Comparison of ENCODE assay signal across 13 cellular contexts in genomic region chr22:38938925-38939324, GRCh38. TPM values are rescaled to one million over a fixed set of nuclear protein-coding genes. Genes with fewer than 3 reads are reported as not detected.
DNase-seq lines count a peak whose midpoint lies in the region; ATAC-seq and TF ChIP-seq lines count a peak whose summit lies in the region.
"Had no signal": no experiment of that assay in that cellular context is flagged by ENCODE, and none has a peak within 500 bp of the region (broad histone marks: within the 10 kb centered on the region; RNA-seq: fewer than 3 reads in every experiment).

No MANE protein-coding gene starts in this region.

- H3K9me3 Mint-ChIP-seq in activated CD8-positive, alpha-beta memory T cell treated with anti-CD3 and anti-CD28 coated beads, Interleukin-2, amount 10 ng/mL, durations not matched to agents 7 days and 5 days (ENCODE audit: low read depth), result no peaks in the 10 kb centered on the region
- H3K9me3 Mint-ChIP-seq in WTC11 (no peaks in the 10 kb centered on the region), nephron (peaks cover 4% of the 10 kb centered on the region)
- H3K9me3 Mint-ChIP-seq in activated naive CD8-positive, alpha-beta T cell treated with anti-CD3 and anti-CD28 coated beads for 36 hours, result no peaks in the 10 kb centered on the region
- no peaks in the 10 kb centered on the region for H3K9me3 Mint-ChIP-seq in natural killer cell treated with Interleukin-12 subunit alpha and Interleukin-12 subunit beta and Interleukin-15 and Interleukin-18, amount 100 ng/mL, for 72 hours
- H3K9me3 Mint-ChIP-seq: CD4-positive, alpha-beta T cell had no signal

- no peaks in the 10 kb centered on the region for H3K36me3 Mint-ChIP-seq in activated CD8-positive, alpha-beta memory T cell treated with anti-CD3 and anti-CD28 coated beads, Interleukin-2, amount 10 ng/mL, durations not matched to agents 7 days and 5 days
- H3K36me3 Mint-ChIP-seq in WTC11 (no peaks in the 10 kb centered on the region), nephron (ENCODE audit: low read depth) (no peaks in the 10 kb centered on the region)
- no peaks in the 10 kb centered on the region for H3K36me3 Mint-ChIP-seq in activated naive CD8-positive, alpha-beta T cell treated with anti-CD3 and anti-CD28 coated beads for 36 hours
- no peaks in the 10 kb centered on the region for H3K36me3 Mint-ChIP-seq in natural killer cell treated with Interleukin-12 subunit alpha and Interleukin-12 subunit beta and Interleukin-15 and Interleukin-18, amount 100 ng/mL, for 72 hours

- DNase-seq in activated CD8-positive, alpha-beta memory T cell treated with anti-CD3 and anti-CD28 coated beads for 24 hours, result peak; percentile 46
- no peak for DNase-seq in activated CD8-positive, alpha-beta memory T cell treated with anti-CD3 and anti-CD28 coated beads, Interleukin-2, amount 10 ng/mL, durations not matched to agents 7 days and 5 days
- DNase-seq in WTC11 (ENCODE audit: low spot score), result no peak
- DNase-seq in T-helper 2 cell, result no peak
- no peak for DNase-seq in activated naive CD8-positive, alpha-beta T cell treated with anti-CD3 and anti-CD28 coated beads for 36 hours
- DNase-seq in natural killer cell treated with Interleukin-12 subunit alpha and Interleukin-12 subunit beta and Interleukin-15 and Interleukin-18, amount 100 ng/mL, for 72 hours (ENCODE audit: low spot score), result no peak
- DNase-seq: AML-193; Caco-2; CD4-positive, alpha-beta T cell had no signal

- POLR2A ChIA-PET in WTC11 (lab: Charles Lee), result no interaction called here

- no peak overlapping the region for H3K27ac Mint-ChIP-seq in activated CD8-positive, alpha-beta memory T cell treated with anti-CD3 and anti-CD28 coated beads, Interleukin-2, amount 10 ng/mL, durations not matched to agents 7 days and 5 days
- H3K27ac Mint-ChIP-seq in WTC11 (0 out of 2 replicates have a peak overlapping the region, but pooled peaks have one; percentile 14), nephron (peak overlapping the region in 2 of 3 experiments; percentile 13 to 77)
- H3K27ac Mint-ChIP-seq in activated naive CD8-positive, alpha-beta T cell treated with anti-CD3 and anti-CD28 coated beads for 36 hours, result no peak overlapping the region
- H3K27ac Mint-ChIP-seq in natural killer cell treated with Interleukin-12 subunit alpha and Interleukin-12 subunit beta and Interleukin-15 and Interleukin-18, amount 100 ng/mL, for 72 hours, result peak overlapping the region in 1 of 2 donors; percentile 53
- H3K27ac Mint-ChIP-seq: CD4-positive, alpha-beta T cell had no signal

- peaks cover 31% of the 10 kb centered on the region for H3K4me1 Mint-ChIP-seq in activated CD8-positive, alpha-beta memory T cell treated with anti-CD3 and anti-CD28 coated beads, Interleukin-2, amount 10 ng/mL, durations not matched to agents 7 days and 5 days
- H3K4me1 Mint-ChIP-seq in WTC11, result peaks cover 10% of the 10 kb centered on the region; the same call in 1 of the 2 replicates
- H3K4me1 Mint-ChIP-seq in nephron, result peaks cover 16% of the 10 kb centered on the region
- H3K4me1 Mint-ChIP-seq in activated naive CD8-positive, alpha-beta T cell treated with anti-CD3 and anti-CD28 coated beads for 36 hours, result peaks cover 32% of the 10 kb centered on the region
- peaks cover 41 to 53% of the 10 kb centered on the region in 2 donors for H3K4me1 Mint-ChIP-seq in natural killer cell treated with Interleukin-12 subunit alpha and Interleukin-12 subunit beta and Interleukin-15 and Interleukin-18, amount 100 ng/mL, for 72 hours (ENCODE audit: low read depth in 2 of 2)

- CTCF ChIA-PET in activated CD8-positive, alpha-beta memory T cell treated with anti-CD3 and anti-CD28 coated beads, Interleukin-2, amount 10 ng/mL, durations not matched to agents 7 days and 5 days (lab: Charles Lee), result interaction anchor here (1.1 to 2.2 kb wide), 4 partner anchors 15 to 69 kb away, joined by 3 to 13 read pairs (median 3); no protein-coding TSS in a partner anchor
- CTCF ChIA-PET in WTC11 (lab: Charles Lee), result interaction anchor here (0.6 to 1.8 kb wide), 4 partner anchors 11 to 70 kb away, joined by 3 to 6 read pairs (median 4); no protein-coding TSS in a partner anchor

- H3K4me3 Mint-ChIP-seq in activated CD8-positive, alpha-beta memory T cell treated with anti-CD3 and anti-CD28 coated beads, Interleukin-2, amount 10 ng/mL, durations not matched to agents 7 days and 5 days, result no peak overlapping the region
- H3K4me3 Mint-ChIP-seq in WTC11 (no peak overlapping the region), nephron (no peak overlapping the region)
- no peak overlapping the region for H3K4me3 Mint-ChIP-seq in activated naive CD8-positive, alpha-beta T cell treated with anti-CD3 and anti-CD28 coated beads for 36 hours
- H3K4me3 Mint-ChIP-seq in natural killer cell treated with Interleukin-12 subunit alpha and Interleukin-12 subunit beta and Interleukin-15 and Interleukin-18, amount 100 ng/mL, for 72 hours, result no peak overlapping the region
- H3K4me3 Mint-ChIP-seq: CD4-positive, alpha-beta T cell had no signal

- no peak for TF ChIP-seq CTCF in WTC11 (IDR thresholded peaks at IDR 0.05)
- no peak for TF ChIP-seq CTCF in nephron (IDR thresholded peaks at IDR 0.05; ENCODE audit: unreplicated experiment in 3 of 3)

- ATAC-seq in activated CD8-positive, alpha-beta memory T cell treated with anti-CD3 and anti-CD28 coated beads, Interleukin-2, amount 10 ng/mL, durations not matched to agents 7 days and 5 days, result no peak
- no peak; the same call in 1 of the 2 replicates for ATAC-seq in WTC11
- ATAC-seq in natural killer cell treated with Interleukin-12 subunit alpha and Interleukin-12 subunit beta and Interleukin-15 and Interleukin-18, amount 100 ng/mL, for 72 hours, result no peak
- ATAC-seq: A549 had no signal

- H3K27me3 Mint-ChIP-seq in activated CD8-positive, alpha-beta memory T cell treated with anti-CD3 and anti-CD28 coated beads, Interleukin-2, amount 10 ng/mL, durations not matched to agents 7 days and 5 days, result peaks cover 14% of the 10 kb centered on the region
- H3K27me3 Mint-ChIP-seq in WTC11 (ENCODE audit: low read depth) (peaks cover 5% of the 10 kb centered on the region; the same call in 1 of the 2 replicates), nephron (ENCODE audit: low read depth) (no peaks in the 10 kb centered on the region)
- H3K27me3 Mint-ChIP-seq in activated naive CD8-positive, alpha-beta T cell treated with anti-CD3 and anti-CD28 coated beads for 36 hours, result peaks cover 48% of the 10 kb centered on the region
- H3K27me3 Mint-ChIP-seq in natural killer cell treated with Interleukin-12 subunit alpha and Interleukin-12 subunit beta and Interleukin-15 and Interleukin-18, amount 100 ng/mL, for 72 hours, result peaks cover 16 to 42% of the 10 kb centered on the region in 2 donors

TF ChIP-seq in WTC11, 78 proteins besides CTCF, POLR2A, EP300 and RAD21 (continues in another document):
- TF ChIP-seq IRF2 (CRISPR knock-in tag; IDR thresholded peaks at IDR 0.05; ENCODE audit: borderline replicate concordance, low read depth) (no peak), ESRRA (CRISPR knock-in tag; IDR thresholded peaks at IDR 0.05; ENCODE audit: borderline replicate concordance) (no peak)
- TF ChIP-seq, protein P1, sequence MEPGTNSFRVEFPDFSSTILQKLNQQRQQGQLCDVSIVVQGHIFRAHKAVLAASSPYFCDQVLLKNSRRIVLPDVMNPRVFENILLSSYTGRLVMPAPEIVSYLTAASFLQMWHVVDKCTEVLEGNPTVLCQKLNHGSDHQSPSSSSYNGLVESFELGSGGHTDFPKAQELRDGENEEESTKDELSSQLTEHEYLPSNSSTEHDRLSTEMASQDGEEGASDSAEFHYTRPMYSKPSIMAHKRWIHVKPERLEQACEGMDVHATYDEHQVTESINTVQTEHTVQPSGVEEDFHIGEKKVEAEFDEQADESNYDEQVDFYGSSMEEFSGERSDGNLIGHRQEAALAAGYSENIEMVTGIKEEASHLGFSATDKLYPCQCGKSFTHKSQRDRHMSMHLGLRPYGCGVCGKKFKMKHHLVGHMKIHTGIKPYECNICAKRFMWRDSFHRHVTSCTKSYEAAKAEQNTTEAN (CRISPR knock-in tag; IDR thresholded peaks at IDR 0.05), result no peak
- TF ChIP-seq, protein P2, sequence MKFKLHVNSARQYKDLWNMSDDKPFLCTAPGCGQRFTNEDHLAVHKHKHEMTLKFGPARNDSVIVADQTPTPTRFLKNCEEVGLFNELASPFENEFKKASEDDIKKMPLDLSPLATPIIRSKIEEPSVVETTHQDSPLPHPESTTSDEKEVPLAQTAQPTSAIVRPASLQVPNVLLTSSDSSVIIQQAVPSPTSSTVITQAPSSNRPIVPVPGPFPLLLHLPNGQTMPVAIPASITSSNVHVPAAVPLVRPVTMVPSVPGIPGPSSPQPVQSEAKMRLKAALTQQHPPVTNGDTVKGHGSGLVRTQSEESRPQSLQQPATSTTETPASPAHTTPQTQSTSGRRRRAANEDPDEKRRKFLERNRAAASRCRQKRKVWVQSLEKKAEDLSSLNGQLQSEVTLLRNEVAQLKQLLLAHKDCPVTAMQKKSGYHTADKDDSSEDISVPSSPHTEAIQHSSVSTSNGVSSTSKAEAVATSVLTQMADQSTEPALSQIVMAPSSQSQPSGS (CRISPR knock-in tag; IDR thresholded peaks at IDR 0.05; ENCODE audit: borderline replicate concordance, low read depth), result no peak
- TF ChIP-seq, protein P3, sequence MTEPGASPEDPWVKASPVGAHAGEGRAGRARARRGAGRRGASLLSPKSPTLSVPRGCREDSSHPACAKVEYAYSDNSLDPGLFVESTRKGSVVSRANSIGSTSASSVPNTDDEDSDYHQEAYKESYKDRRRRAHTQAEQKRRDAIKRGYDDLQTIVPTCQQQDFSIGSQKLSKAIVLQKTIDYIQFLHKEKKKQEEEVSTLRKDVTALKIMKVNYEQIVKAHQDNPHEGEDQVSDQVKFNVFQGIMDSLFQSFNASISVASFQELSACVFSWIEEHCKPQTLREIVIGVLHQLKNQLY (CRISPR knock-in tag; IDR thresholded peaks at IDR 0.05), result no peak

RNA-seq across cellular contexts. Expression of gene APOBEC3A, which starts 18.5 kb away (rescaled TPM):
- total RNA-seq in activated CD8-positive, alpha-beta memory T cell treated with anti-CD3 and anti-CD28 coated beads, Interleukin-2, amount 10 ng/mL, durations not matched to agents 7 days and 5 days, result not detected
- not detected in 3 replicates for total RNA-seq in WTC11 (2021)
- total RNA-seq in activated naive CD8-positive, alpha-beta T cell treated with anti-CD3 and anti-CD28 coated beads for 36 hours, result not detected
- total RNA-seq in natural killer cell treated with Interleukin-12 subunit alpha and Interleukin-12 subunit beta and Interleukin-15 and Interleukin-18, amount 100 ng/mL, for 72 hours, result 1 to 10 TPM in 1 of 2 donors, not detected in 1; 3.3 TPM
- total RNA-seq: Caco-2, H4, HT1080 had no signal

RNA-seq across cellular contexts. Expression of gene APOBEC3B, which starts 43.2 kb away (rescaled TPM):
- total RNA-seq in activated CD8-positive, alpha-beta memory T cell treated with anti-CD3 and anti-CD28 coated beads, Interleukin-2, amount 10 ng/mL, durations not matched to agents 7 days and 5 days, result 10 to 100 TPM; 32.8 to 82.6 TPM
- total RNA-seq in WTC11 (2021), result 4.0 to 7.5 TPM (median 6.4 TPM) in 3 replicates
- 1 to 10 TPM; 3.4 TPM for total RNA-seq in activated naive CD8-positive, alpha-beta T cell treated with anti-CD3 and anti-CD28 coated beads for 36 hours
- 10 to 100 TPM in 1 of 2 donors, under 1 TPM in 1; 0.64 to 12.4 TPM for total RNA-seq in natural killer cell treated with Interleukin-12 subunit alpha and Interleukin-12 subunit beta and Interleukin-15 and Interleukin-18, amount 100 ng/mL, for 72 hours
- total RNA-seq: CD4-positive, alpha-beta T cell had no signal

Comparison
In these comparisons a context has a peak if more than half of its experiments do, and no peak if none do; other contexts are left out.
1. H3K27ac Mint-ChIP-seq: peak in WTC11 (single experiment) and nephron (2 of 3); none in activated CD8-positive, alpha-beta memory T cell treated with anti-CD3 and anti-CD28 coated beads, Interleukin-2, amount 10 ng/mL, durations not matched to agents 7 days and 5 days (single experiment) and activated naive CD8-positive, alpha-beta T cell treated with anti-CD3 and anti-CD28 coated beads for 36 hours (single experiment).